ENCODE assay signal across 11 cellular contexts in genomic region chr1:203173566-203173965, GRCh38. TPM values are rescaled to one million over a fixed set of nuclear protein-coding genes. Genes with fewer than 3 reads are reported as not detected.
DNase-seq lines count a peak whose midpoint lies in the region; ATAC-seq and TF ChIP-seq lines count a peak whose summit lies in the region.
"Had no signal": no experiment of that assay in that cellular context is flagged by ENCODE, and none has a peak within 500 bp of the region (broad histone marks: within the 10 kb centered on the region; RNA-seq: fewer than 3 reads in every experiment).

No MANE protein-coding gene starts in this region.

- H3K4me1 Mint-ChIP-seq in HFFc6 (ENCODE audit: low read depth), result peaks cover 37% of the 10 kb centered on the region

- H3K36me3 ChIP-seq in gastrocnemius medialis (no peaks in the 10 kb centered on the region), prostate gland (no peaks in the 10 kb centered on the region)
- H3K36me3 ChIP-seq: left ventricle myocardium inferior had no signal

- H3K9me3 ChIP-seq in gastrocnemius medialis (no peaks in the 10 kb centered on the region), prostate gland (no peaks in the 10 kb centered on the region)
- H3K9me3 ChIP-seq: A549, left ventricle myocardium inferior had no signal

- H3K4me1 ChIP-seq in gastrocnemius medialis (peaks cover 35 to 60% of the 10 kb centered on the region in 2 donors), prostate gland (replicated peaks) (no peaks in the 10 kb centered on the region)
- H3K4me1 ChIP-seq: left ventricle myocardium inferior had no signal

- no peak overlapping the region for H3K27ac Mint-ChIP-seq in HFFc6
- H3K27ac Mint-ChIP-seq: GM23338 had no signal

- peak; percentile 81 for ATAC-seq in HG02678 (IDR thresholded peaks at IDR 0.05; ENCODE audit: unreplicated experiment)
- ATAC-seq in gastrocnemius medialis, result peak; percentile 51 to 54
- ATAC-seq: A549 had no signal

- H3K27me3 ChIP-seq in gastrocnemius medialis (no peaks in the 10 kb centered on the region), prostate gland (replicated peaks; ENCODE audit: insufficient read depth) (no peaks in the 10 kb centered on the region)

- no peaks in the 10 kb centered on the region for H3K9me3 Mint-ChIP-seq in HFFc6
- H3K9me3 Mint-ChIP-seq: GM23338 had no signal

- WGBS in prostate gland, result 84% methylated on average over 5 of the region's 5 CpGs

- TF ChIP-seq CTCF in gastrocnemius medialis (IDR thresholded peaks at IDR 0.05 in 4 of 5, conservative IDR thresholded peaks at IDR 0.05 in 1 of 5) (peak in 3 of 5 experiments; percentile 15 to 27 (median 17)), prostate gland (IDR thresholded peaks at IDR 0.05) (no peak), HFFc6 (IDR thresholded peaks at IDR 0.05) (no peak)

- in situ Hi-C loops in gastrocnemius medialis (cut with MboI; ENCODE audit: low sequenced_read_pairs in 4 of 4), result loop anchor here in 2 of 4 donors (5.0 to 10.0 kb wide), 2 partner anchors 136 to 139 kb away; no protein-coding TSS in a partner anchor

- DNase-seq in NCI-H1417 (lab: John Stamatoyannopoulos, UW) (peak in 2 of 3 experiments; percentile 15 to 60), NCI-H1417 treated with DMSO at 0.1 percent for 48 hours (lab: John Stamatoyannopoulos, UW) (no peak), NCI-H1092 treated with DMSO at 0.1 percent for 48 hours (lab: John Stamatoyannopoulos, UW) (peak; percentile 29), gastrocnemius medialis (peak; percentile 74 to 92), retina (no peak), prostate gland (ENCODE audit: low spot score) (no peak), HFFc6 (no peak)
- DNase-seq: left ventricle myocardium inferior had no signal

- intact Hi-C loops in gastrocnemius medialis (cut with DNase I; ENCODE audit: low total_unique reads) (no loop called here), prostate gland (cut with DNase I) (loop anchor here (2.0 to 5.0 kb wide), 2 partner anchors 56 to 133 kb away; no protein-coding TSS in a partner anchor)

- no peak overlapping the region for H3K4me3 Mint-ChIP-seq in HFFc6
- H3K4me3 Mint-ChIP-seq: GM23338 had no signal

- H3K27ac ChIP-seq in gastrocnemius medialis, result peak overlapping the region; percentile 88 to 92 (median 88)
- H3K27ac ChIP-seq in prostate gland, result no peak overlapping the region
- H3K27ac ChIP-seq: A549, left ventricle myocardium inferior had no signal

- no peaks in the 10 kb centered on the region; the same call in 1 of the 2 replicates for H3K27me3 Mint-ChIP-seq in HFFc6 (ENCODE audit: insufficient read depth)

- TF ChIP-seq POLR2A in gastrocnemius medialis (IDR thresholded peaks at IDR 0.05) (peak in 1 of 2 donors; percentile 48), prostate gland (IDR thresholded peaks at IDR 0.05) (no peak)

- no peaks in the 10 kb centered on the region for H3K36me3 Mint-ChIP-seq in HFFc6 (ENCODE audit: low read depth)

- H3K4me3 ChIP-seq in gastrocnemius medialis (peak overlapping the region in 1 of 4 donors; percentile 23), prostate gland (no peak overlapping the region)
- H3K4me3 ChIP-seq: A549, GM23338, left ventricle myocardium inferior had no signal

RNA-seq across cellular contexts. Expression of gene MYBPH, which starts 2.1 kb away (rescaled TPM):
- total RNA-seq in gastrocnemius medialis, result 100 to 1,000 TPM in 1 of 4 donors, 10 to 100 TPM in 2, 1 to 10 TPM in 1; 7.4 to 260 (median 45.5) TPM
- 1 to 10 TPM in 1 of 2 donors, not detected in 1; 7.7 TPM for total RNA-seq in prostate gland
- not detected for total RNA-seq in HFFc6 (2021; fragmentation: NEBNext Ultra II Directional; extraction: Animal tissue kit (Norgen Biotek cat#: 25700))
- total RNA-seq: GM23338, left ventricle myocardium inferior had no signal

RNA-seq across cellular contexts. Expression of gene CHI3L1, which starts 12.9 kb away (rescaled TPM):
- total RNA-seq in gastrocnemius medialis (10 to 100 TPM in 2 of 4 donors, 1 to 10 TPM in 2; 4.0 to 19.7 (median 9.9) TPM), prostate gland (10 to 100 TPM in 1 of 2 donors, 1 to 10 TPM in 1; 1.4 to 12.6 TPM)
- not detected for total RNA-seq in HFFc6 (2021; fragmentation: NEBNext Ultra II Directional; extraction: Animal tissue kit (Norgen Biotek cat#: 25700))
- total RNA-seq: left ventricle myocardium inferior had no signal

RNA-seq across cellular contexts. Expression of gene ADORA1, which starts 46.0 kb away (rescaled TPM):
- 1 to 10 TPM in 2 of 4 donors, under 1 TPM in 2; 0.25 to 5.6 (median 1.7) TPM for total RNA-seq in gastrocnemius medialis
- total RNA-seq in prostate gland, result 10 to 100 TPM in 1 of 2 donors, under 1 TPM in 1; 0.27 to 47.3 TPM
- 1 to 10 TPM in 2 of 6 experiments, under 1 TPM in 4; 0.25 to 5.5 (median 0.53) TPM for total RNA-seq in HFFc6 (2021; fragmentation: NEBNext Ultra II Directional; extraction: Animal tissue kit (Norgen Biotek cat#: 25700))

RNA-seq across cellular contexts. Expression of gene CHIT1, which starts 55.9 kb away (rescaled TPM):
- total RNA-seq in gastrocnemius medialis, result under 1 TPM in 1 of 4 donors, not detected in 3; 0.20 TPM
- 1 to 10 TPM in 1 of 2 donors, not detected in 1; 1.5 TPM for total RNA-seq in prostate gland
- not detected for total RNA-seq in HFFc6 (2021; fragmentation: NEBNext Ultra II Directional; extraction: Animal tissue kit (Norgen Biotek cat#: 25700))
- total RNA-seq: left ventricle myocardium inferior had no signal

Comparison
In these comparisons a context has a peak if more than half of its experiments do, and no peak if none do; other contexts are left out.
1. DNase-seq: peak in NCI-H1417 (2 of 3), NCI-H1092 treated with DMSO at 0.1 percent for 48 hours (single experiment) and gastrocnemius medialis (2 of 2); none in NCI-H1417 treated with DMSO at 0.1 percent for 48 hours (single experiment), retina (single experiment), prostate gland (single experiment) and HFFc6 (single experiment).
2. H3K27ac ChIP-seq: peak in gastrocnemius medialis (4 of 4); none in prostate gland (0 of 2).
3. CTCF ChIP-seq: peak in gastrocnemius medialis (3 of 5); none in prostate gland (0 of 4) and HFFc6 (single experiment).